In genomic region chr1:100710881-100711660, GRCh38 we compare ENCODE assay signal across 1 cellular context.
TF ChIP-seq lines count a peak whose summit lies in the region.

No MANE protein-coding gene starts in this region.

TF ChIP-seq in HepG2, 621 proteins besides CTCF, POLR2A, EP300 and RAD21:
- TF ChIP-seq, protein P1, sequence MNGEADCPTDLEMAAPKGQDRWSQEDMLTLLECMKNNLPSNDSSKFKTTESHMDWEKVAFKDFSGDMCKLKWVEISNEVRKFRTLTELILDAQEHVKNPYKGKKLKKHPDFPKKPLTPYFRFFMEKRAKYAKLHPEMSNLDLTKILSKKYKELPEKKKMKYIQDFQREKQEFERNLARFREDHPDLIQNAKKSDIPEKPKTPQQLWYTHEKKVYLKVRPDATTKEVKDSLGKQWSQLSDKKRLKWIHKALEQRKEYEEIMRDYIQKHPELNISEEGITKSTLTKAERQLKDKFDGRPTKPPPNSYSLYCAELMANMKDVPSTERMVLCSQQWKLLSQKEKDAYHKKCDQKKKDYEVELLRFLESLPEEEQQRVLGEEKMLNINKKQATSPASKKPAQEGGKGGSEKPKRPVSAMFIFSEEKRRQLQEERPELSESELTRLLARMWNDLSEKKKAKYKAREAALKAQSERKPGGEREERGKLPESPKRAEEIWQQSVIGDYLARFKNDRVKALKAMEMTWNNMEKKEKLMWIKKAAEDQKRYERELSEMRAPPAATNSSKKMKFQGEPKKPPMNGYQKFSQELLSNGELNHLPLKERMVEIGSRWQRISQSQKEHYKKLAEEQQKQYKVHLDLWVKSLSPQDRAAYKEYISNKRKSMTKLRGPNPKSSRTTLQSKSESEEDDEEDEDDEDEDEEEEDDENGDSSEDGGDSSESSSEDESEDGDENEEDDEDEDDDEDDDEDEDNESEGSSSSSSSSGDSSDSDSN (CRISPR knock-in tag; IDR thresholded peaks at IDR 0.05) = no peak
- TF ChIP-seq CBX5 (CRISPR knock-in tag; IDR thresholded peaks at IDR 0.05; ENCODE audit: borderline replicate concordance) (no peak), PAXIP1 (CRISPR knock-in tag; conservative IDR thresholded peaks at IDR 0.05) (no peak), ZNF746 (CRISPR knock-in tag; IDR thresholded peaks at IDR 0.05) (no peak), ZBTB44 (CRISPR knock-in tag; IDR thresholded peaks at IDR 0.05) (no peak), SMAD9 (CRISPR knock-in tag; IDR thresholded peaks at IDR 0.05) (no peak), NR2F1 (CRISPR knock-in tag; IDR thresholded peaks at IDR 0.05) (no peak), SOX6 (IDR thresholded peaks at IDR 0.05) (no peak), SOX6 (CRISPR knock-in tag; IDR thresholded peaks at IDR 0.05) (no peak), NBN (conservative IDR thresholded peaks at IDR 0.05) (no peak), SMYD3 (CRISPR knock-in tag; IDR thresholded peaks at IDR 0.05) (no peak), MTF1 (CRISPR knock-in tag; IDR thresholded peaks at IDR 0.05) (no peak), GATA4 (IDR thresholded peaks at IDR 0.05; ENCODE audit: borderline replicate concordance, low read depth) (no peak), KAT2B (IDR thresholded peaks at IDR 0.05; ENCODE audit: borderline replicate concordance, low read depth, low read length) (no peak), PITX1 (CRISPR knock-in tag; IDR thresholded peaks at IDR 0.05) (no peak)
TF ChIP-seq in HepG2: peak in this region for 0.
